Comparison of ENCODE assay signal across 12 cellular contexts in genomic region chr15:66004618-66005262, GRCh38.
DNase-seq lines count a peak whose midpoint lies in the region; ATAC-seq, FAIRE-seq and TF ChIP-seq lines count a peak whose summit lies in the region.
"Had no signal": no experiment of that assay in that cellular context is flagged by ENCODE, and none has a peak within 500 bp of the region (broad histone marks: within the 10 kb centered on the region; RNA-seq: fewer than 3 reads in every experiment).

No MANE protein-coding gene starts in this region.

- 22% methylated on average over 6 of the region's 6 CpGs for WGBS in A549 (ENCODE audit: missing lambda C conversion rate)
- WGBS in GM23248 (ENCODE audit: low coverage in 1 of 2, low lambda C conversion rate in 2 of 2, missing lambda C conversion rate in 2 of 2), 2 experiments, result 22 to 23% methylated on average over 6 of the region's 6 CpGs

- no peak for TF ChIP-seq CTCF in A549 (IDR thresholded peaks at IDR 0.05)
- no peak for TF ChIP-seq CTCF in fibroblast of the aortic adventitia (IDR thresholded peaks at IDR 0.05; ENCODE audit: insufficient read depth, low read length)
- TF ChIP-seq CTCF in kidney (IDR thresholded peaks at IDR 0.05; ENCODE audit: borderline replicate concordance, extremely low read depth, insufficient read depth), result no peak

- H3K27ac Mint-ChIP-seq in T-helper 2 cell treated with Interferon-gamma antibody and Interleukin-4, amounts not matched to agents 5 μg/mL and 100 μg/mL, for 36 hours, result no peak overlapping the region
- H3K27ac Mint-ChIP-seq: activated T-cell treated with anti-CD3 and anti-CD28 coated beads, Interleukin-2, amount 50 U/mL, for 72 hours had no signal

- no peak overlapping the region for H2AFZ ChIP-seq in GM23248

- no peak for TF ChIP-seq EP300 in A549 (IDR thresholded peaks at IDR 0.05)

- no peak overlapping the region for H3K4me3 Mint-ChIP-seq in T-helper 2 cell treated with Interferon-gamma antibody and Interleukin-4, amounts not matched to agents 5 μg/mL and 100 μg/mL, for 36 hours
- H3K4me3 Mint-ChIP-seq: activated T-cell treated with anti-CD3 and anti-CD28 coated beads, Interleukin-2, amount 50 U/mL, for 72 hours had no signal

- POLR2A ChIA-PET in A549 (lab: Yijun Ruan, JAX), result no interaction called here

- no peak for FAIRE-seq in A549 (lab: Jason Lieb, UNC)
- no peak for FAIRE-seq in kidney (lab: Jason Lieb, UNC)

- ATAC-seq in A549 (no peak), HG02678 (IDR thresholded peaks at IDR 0.05; ENCODE audit: unreplicated experiment) (no peak)
- ATAC-seq: activated T-cell treated with anti-CD3 and anti-CD28 coated beads, Interleukin-2, amount 50 U/mL, for 72 hours; foreskin keratinocyte; Panc1 had no signal

- H3K79me2 ChIP-seq in GM23248 (ENCODE audit: insufficient read depth), result no peaks in the 10 kb centered on the region

- H3K27me3 Mint-ChIP-seq in T-helper 2 cell treated with Interferon-gamma antibody and Interleukin-4, amounts not matched to agents 5 μg/mL and 100 μg/mL, for 36 hours (ENCODE audit: low read depth), result peaks cover 2% of the 10 kb centered on the region

- H3K9ac ChIP-seq in GM23248, result no peak overlapping the region
- no peak overlapping the region for H3K9ac ChIP-seq in kidney (ENCODE audit: low read length in 2 of 2)

- H3K4me1 ChIP-seq in A549 (peaks cover 38% of the 10 kb centered on the region), GM23248 (ENCODE audit: insufficient read depth) (no peaks in the 10 kb centered on the region), kidney (ENCODE audit: control insufficient read depth in 1 of 2, insufficient read depth in 1 of 2, low read depth in 1 of 2, low read length in 2 of 2) (no peaks in the 10 kb centered on the region)
- H3K4me1 ChIP-seq: foreskin keratinocyte had no signal

- H3K9me3 ChIP-seq in A549 (no peaks in the 10 kb centered on the region), GM23248 (ENCODE audit: low read depth) (no peaks in the 10 kb centered on the region), kidney (ENCODE audit: control insufficient read depth in 1 of 2, low read length in 2 of 2) (no peaks in the 10 kb centered on the region)
- H3K9me3 ChIP-seq: neutrophil had no signal

- H3K4me3 ChIP-seq in A549, result no peak overlapping the region
- H3K4me3 ChIP-seq in GM23248, result no peak overlapping the region
- H3K4me3 ChIP-seq in fibroblast of the aortic adventitia (ENCODE audit: low read depth, low read length), result no peak overlapping the region
- H3K4me3 ChIP-seq in kidney (ENCODE audit: low read length in 2 of 2), result no peak overlapping the region

- no peaks in the 10 kb centered on the region for H3K36me3 ChIP-seq in GM23248 (ENCODE audit: low read depth)
- no peaks in the 10 kb centered on the region for H3K36me3 ChIP-seq in kidney (ENCODE audit: control insufficient read depth in 1 of 2, insufficient read depth in 2 of 2, low read length in 2 of 2)
- H3K36me3 ChIP-seq: neutrophil had no signal

- H3K4me1 Mint-ChIP-seq in T-helper 2 cell treated with Interferon-gamma antibody and Interleukin-4, amounts not matched to agents 5 μg/mL and 100 μg/mL, for 36 hours (ENCODE audit: low read depth), result no peaks in the 10 kb centered on the region

- TF ChIP-seq POLR2A in A549 (IDR thresholded peaks at IDR 0.05; ENCODE audit: low read length), result no peak

- no peaks in the 10 kb centered on the region for H3K36me3 Mint-ChIP-seq in T-helper 2 cell treated with Interferon-gamma antibody and Interleukin-4, amounts not matched to agents 5 μg/mL and 100 μg/mL, for 36 hours (ENCODE audit: low read depth)

- no peaks in the 10 kb centered on the region for H3K9me2 ChIP-seq in GM23248 (ENCODE audit: insufficient read depth)

- H4K20me1 ChIP-seq in GM23248 (ENCODE audit: insufficient read depth), result no peaks in the 10 kb centered on the region

- H3K27ac ChIP-seq in A549 (no peak overlapping the region), GM23248 (no peak overlapping the region), kidney (ENCODE audit: low read depth in 2 of 2, low read length in 2 of 2) (no peak overlapping the region)
- H3K27ac ChIP-seq: foreskin keratinocyte, neutrophil had no signal

- H3K27me3 ChIP-seq in GM23248 (replicated peaks; ENCODE audit: insufficient read depth), result no peaks in the 10 kb centered on the region

- intact Hi-C loops in kidney (cut with DNase I), result no loop called here

- H3K9me3 Mint-ChIP-seq in T-helper 2 cell treated with Interferon-gamma antibody and Interleukin-4, amounts not matched to agents 5 μg/mL and 100 μg/mL, for 36 hours, result no peaks in the 10 kb centered on the region
- H3K9me3 Mint-ChIP-seq: activated T-cell treated with anti-CD3 and anti-CD28 coated beads, Interleukin-2, amount 50 U/mL, for 72 hours had no signal

- CTCF ChIA-PET in A549 (lab: Yijun Ruan, JAX), result no interaction called here

- in situ Hi-C loops in GM23248 (cut with MboI), result no loop called here
- in situ Hi-C loops in SK-MEL-5 (cut with HindIII; ENCODE audit: low pct_unique_long_range_greater_than_20kb, low sequenced_read_pairs), result no loop called here

- H3F3A ChIP-seq in GM23248 (ENCODE audit: insufficient read depth), result no peaks in the 10 kb centered on the region

- H3K4me2 ChIP-seq in A549, result no peak overlapping the region
- no peak overlapping the region for H3K4me2 ChIP-seq in GM23248 (ENCODE audit: unreplicated experiment)

- no peak for TF ChIP-seq RAD21 in A549 (conservative IDR thresholded peaks at IDR 0.05 in 1 of 2, IDR thresholded peaks at IDR 0.05 in 1 of 2)

- DNase-seq in A549 (ENCODE audit: low read depth in 1 of 2, low spot score in 1 of 2) (peak; percentile 26 to 76), GM23248 (peak; percentile 54), SK-MEL-5 (ENCODE audit: low read depth, low spot score) (peak; percentile 33), fibroblast of the aortic adventitia (ENCODE audit: low read depth) (peak; percentile 50), kidney (no peak), NCI-H2171 (lab: John Stamatoyannopoulos, UW) (no peak)
- no peak for DNase-seq in T-helper 2 cell treated with Interferon-gamma antibody and Interleukin-4, amounts not matched to agents 5 μg/mL and 100 μg/mL, for 36 hours (ENCODE audit: low spot score)
- DNase-seq: foreskin keratinocyte had no signal

TF ChIP-seq in A549, 52 proteins besides CTCF, POLR2A, EP300 and RAD21:
- peak; percentile 45; the same call in 1 of the 2 replicates for TF ChIP-seq HDAC2 (IDR thresholded peaks at IDR 0.05)
- no peak for TF ChIP-seq MAFK (IDR thresholded peaks at IDR 0.05; ENCODE audit: partially characterized antibody)
- TF ChIP-seq MAX (IDR thresholded peaks at IDR 0.05), result no peak
- no peak for TF ChIP-seq E2F6 (IDR thresholded peaks at IDR 0.05; ENCODE audit: borderline replicate concordance, low read depth)
- peak; percentile 54; the same call in 1 of the 2 replicates for TF ChIP-seq ATOH8 (CRISPR knock-in tag; IDR thresholded peaks at IDR 0.05; ENCODE audit: low read depth)
- peak; percentile 97 for TF ChIP-seq REST (IDR thresholded peaks at IDR 0.05)
- TF ChIP-seq HOXB5 (CRISPR knock-in tag; IDR thresholded peaks at IDR 0.05), result peak; percentile 74; the same call in 1 of the 2 replicates
- TF ChIP-seq HOXB13 (CRISPR knock-in tag; IDR thresholded peaks at IDR 0.05; ENCODE audit: low read depth), result peak; percentile 63; the same call in 1 of the 2 replicates
- no peak for TF ChIP-seq CBX8 (IDR thresholded peaks at IDR 0.05)
- TF ChIP-seq EHMT2 (IDR thresholded peaks at IDR 0.05; ENCODE audit: low read depth), result peak; percentile 94
- TF ChIP-seq FOXS1 (CRISPR knock-in tag; IDR thresholded peaks at IDR 0.05), result peak; percentile 21; the same call in 1 of the 2 replicates

Comparison
In these comparisons a context has a peak if more than half of its experiments do, and no peak if none do; other contexts are left out.
1. DNase-seq: peak in A549 (2 of 2), GM23248 (single experiment), SK-MEL-5 (single experiment) and fibroblast of the aortic adventitia (single experiment); none in kidney (single experiment), T-helper 2 cell treated with Interferon-gamma antibody and Interleukin-4, amounts not matched to agents 5 μg/mL and 100 μg/mL, for 36 hours (single experiment) and NCI-H2171 (single experiment).